ENCODE assay signal across 8 cellular contexts in genomic region chr18:7116832-7117389, GRCh38. TPM values are rescaled to one million over a fixed set of nuclear protein-coding genes. Genes with fewer than 3 reads are reported as not detected.
DNase-seq lines count a peak whose midpoint lies in the region; TF ChIP-seq lines count a peak whose summit lies in the region.

No MANE protein-coding gene starts in this region.

- H3K4me3 ChIP-seq in cardiac muscle cell (peak overlapping the region; percentile 72), mesodermal cell (ENCODE audit: extremely low read depth, insufficient read depth, low read length, poor library complexity, severe bottlenecking) (peak overlapping the region; percentile 71), uterus (peak overlapping the region; percentile 32 to 34)

- intact Hi-C loops in cardiac septum (cut with DNase I), result no loop called here
- intact Hi-C loops in uterus (cut with DNase I; ENCODE audit: low total_unique reads), result no loop called here

- DNase-seq in cardiac muscle cell (ENCODE audit: low read depth in 1 of 2, low spot score in 1 of 2) (peak; percentile 24 to 63), cardiac septum (ENCODE audit: low spot score) (no peak), ecto neural progenitor cell (ENCODE audit: low spot score) (peak; percentile 80), uterus (no peak), AML-193 (lab: John Stamatoyannopoulos, UW) (no peak), NCI-H128 (lab: John Stamatoyannopoulos, UW; ENCODE audit: unreplicated experiment) (no peak)
- no peak for DNase-seq in effector CD8-positive, alpha-beta T cell (lab: John Stamatoyannopoulos, UW)

- H3K9me3 ChIP-seq in cardiac muscle cell (ENCODE audit: low read depth) (no peaks in the 10 kb centered on the region), mesodermal cell (ENCODE audit: control insufficient read depth, low read length) (no peaks in the 10 kb centered on the region), uterus (no peaks in the 10 kb centered on the region)

- TF ChIP-seq POLR2A in uterus (IDR thresholded peaks at IDR 0.05), result no peak

- H3K36me3 ChIP-seq in cardiac muscle cell (no peaks in the 10 kb centered on the region), mesodermal cell (ENCODE audit: control insufficient read depth, insufficient read depth, low read length) (no peaks in the 10 kb centered on the region), uterus (no peaks in the 10 kb centered on the region)

- H3K4me1 ChIP-seq in cardiac muscle cell (ENCODE audit: low read depth) (peaks cover 3% of the 10 kb centered on the region), mesodermal cell (ENCODE audit: control insufficient read depth, insufficient read depth, low read length, poor library complexity, severe bottlenecking) (no peaks in the 10 kb centered on the region), uterus (no peaks in the 10 kb centered on the region)

- TF ChIP-seq CTCF in cardiac muscle cell (IDR thresholded peaks at IDR 0.05; ENCODE audit: low read depth, low read length) (no peak), uterus (IDR thresholded peaks at IDR 0.05) (no peak)

- no peak overlapping the region for H3K27ac ChIP-seq in cardiac muscle cell
- H3K27ac ChIP-seq in mesodermal cell (ENCODE audit: low read depth, low read length, severe bottlenecking), result no peak overlapping the region
- H3K27ac ChIP-seq in uterus, result no peak overlapping the region

- 0% methylated on average over 40 to 53 of the region's 61 CpGs for WGBS in mesodermal cell (ENCODE audit: insufficient coverage in 2 of 2), 2 experiments

- H3K27me3 ChIP-seq in cardiac muscle cell (no peaks in the 10 kb centered on the region), uterus (peaks cover 4 to 10% of the 10 kb centered on the region in 2 donors)

RNA-seq across cellular contexts. Expression of gene LAMA1, which starts 0.7 kb away (rescaled TPM):
- total RNA-seq in cardiac muscle cell (14.1 and 36.8 TPM in 2 replicates), cardiac septum (0.40 TPM), uterus (10 to 100 TPM in 1 of 4 donors, 1 to 10 TPM in 2, under 1 TPM in 1; 0.88 to 13.5 (median 2.1) TPM)
- polyA plus RNA-seq in cardiac muscle cell, result 11.4 and 20.8 TPM in 2 replicates
- 41.0 TPM for polyA plus RNA-seq in mesodermal cell (2013, experiment 1 of 2)
- polyA plus RNA-seq in mesodermal cell (2013, experiment 2 of 2), result 37.3 TPM

Comparison
In these comparisons a context has a peak if more than half of its experiments do, and no peak if none do; other contexts are left out.
1. DNase-seq: peak in cardiac muscle cell (2 of 2) and ecto neural progenitor cell (single experiment); none in cardiac septum (single experiment), uterus (0 of 2), AML-193 (0 of 2), effector CD8-positive, alpha-beta T cell (single experiment) and NCI-H128 (single experiment).
2. Peak in every context shown above with its lines, with median percentiles within 50 percentile points of each other: H3K4me3 ChIP-seq.